In the genomic region with DNA sequence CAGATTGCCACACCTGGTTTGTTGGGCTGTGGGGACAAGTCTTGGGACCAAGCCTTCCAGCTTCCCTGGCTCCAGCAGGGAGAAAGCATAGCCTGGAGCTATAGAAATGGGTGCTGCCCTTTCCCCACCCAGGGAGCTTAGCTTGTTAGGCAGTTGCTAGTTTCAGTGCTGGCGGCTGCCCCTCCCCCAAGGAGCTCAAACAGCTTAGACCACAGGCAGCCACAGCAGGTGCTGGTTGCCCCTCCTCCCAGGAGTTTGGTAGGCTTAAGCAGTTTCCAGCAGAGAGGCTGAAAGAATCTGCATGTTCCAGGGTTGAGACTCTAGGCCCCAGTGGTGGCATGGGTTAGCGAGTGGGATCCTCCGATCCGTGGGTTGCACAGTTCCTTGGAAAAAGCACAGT, we compare ENCODE assay signal across 17 cellular contexts.
"Had no signal": no experiment of that assay in that cellular context is flagged by ENCODE, and none has a peak within 500 bp of the region (broad histone marks: within the 10 kb centered on the region; RNA-seq: fewer than 3 reads in every experiment).

No MANE protein-coding gene starts in this region.

- H3K9me3 ChIP-seq: body of pancreas, testis, upper lobe of right lung had no signal

- H3K27ac ChIP-seq: body of pancreas, gastroesophageal sphincter, ovary, testis, upper lobe of right lung had no signal

- H3K36me3 ChIP-seq: gastroesophageal sphincter, ovary, upper lobe of right lung had no signal

- DNase-seq: activated B cell treated with CpG ODN at 0.5 μM for 24 hours; activated CD4-positive, alpha-beta T cell treated with anti-CD3 and anti-CD28 coated beads, Interleukin-2, amount 10 ng/mL, durations not matched to agents 7 days and 5 days; activated effector memory CD4-positive, alpha-beta T cell treated with Interleukin-2 at 50 U/mL for 16 hours; activated T-cell treated with anti-CD3 and anti-CD28 coated beads, Interleukin-2, amount 50 U/mL, for 24 hours; body of pancreas; effector memory CD8-positive, alpha-beta T cell; kidney; left ventricle myocardium superior; mesenchymal stem cell; nephron progenitor cell; ovary; stimulated activated CD4-positive, alpha-beta T cell treated with anti-CD3 and anti-CD28 coated beads, Interleukin-4, amount 100 ng/mL, for 1 hour; stimulated activated CD8-positive, alpha-beta memory T cell treated with anti-CD3 and anti-CD28 coated beads, Interleukin-4, amount 100 ng/mL, for 48 hours; stimulated activated naive CD8-positive, alpha-beta T cell treated with anti-CD3 and anti-CD28 coated beads, Interleukin-15, amount 100 ng/mL, for 72 hours; testis; upper lobe of right lung had no signal

- H3K27me3 ChIP-seq: body of pancreas, gastroesophageal sphincter, ovary, testis, upper lobe of right lung had no signal

- H3K4me3 ChIP-seq: body of pancreas, gastroesophageal sphincter, ovary, testis, upper lobe of right lung had no signal
